28 cellular contexts compared by ENCODE assay signal in genomic region chr1:167512262-167512661, GRCh38. TPM values are rescaled to one million over a fixed set of nuclear protein-coding genes. Genes with fewer than 3 reads are reported as not detected.
A peak's percentile ranks its signal among the peaks of the same experiment; 100 is the strongest.
DNase-seq lines count a peak whose midpoint lies in the region; ATAC-seq, FAIRE-seq and TF ChIP-seq lines count a peak whose summit lies in the region.
"Had no signal": no experiment of that assay in that cellular context is flagged by ENCODE, and none has a peak within 500 bp of the region (broad histone marks: within the 10 kb centered on the region; RNA-seq: fewer than 3 reads in every experiment).

No MANE protein-coding gene starts in this region.

- CTCF ChIA-PET in CD4-positive, alpha-beta memory T cell (lab: Charles Lee; ENCODE audit: partially characterized antibody), result interaction anchor here (1.2 to 2.2 kb wide), 2 partner anchors 12 to 21 kb away, joined by 4 to 5 read pairs; no protein-coding TSS in a partner anchor
- CTCF ChIA-PET in naive thymus-derived CD4-positive, alpha-beta T cell (lab: Charles Lee), result interaction anchor here (0.6 kb wide), 1 partner anchor 110 kb away, joined by 4 read pairs; no protein-coding TSS in a partner anchor

- ATAC-seq in naive thymus-derived CD4-positive, alpha-beta T cell, result no peak
- ATAC-seq: HCT116, lower lobe of right lung, right cardiac atrium had no signal

- H3K9me3 Mint-ChIP-seq in T-helper 1 cell treated with Interleukin-12 subunit alpha and Interleukin-12 subunit beta and Interleukin-4 antibody, amounts not matched to agents 30 μg/mL and 1 μg/mL, for 36 hours, result no peaks in the 10 kb centered on the region
- H3K9me3 Mint-ChIP-seq in CD4-positive, alpha-beta memory T cell, result no peaks in the 10 kb centered on the region
- no peaks in the 10 kb centered on the region for H3K9me3 Mint-ChIP-seq in activated T-helper 1 cell treated with anti-CD3 and anti-CD28 coated beads, Interleukin-12 subunit alpha, Interleukin-12 subunit beta, Interleukin-2, Interleukin-4 antibody, amounts not matched to agents 30 ng/mL and 10 ng/mL and 1 ng/mL, durations not matched to agents 14 hours and 24 hours and 36 hours
- peaks cover 0 to 3% (median 0%) of the 10 kb centered on the region in 11 donors for H3K9me3 Mint-ChIP-seq in naive thymus-derived CD4-positive, alpha-beta T cell
- H3K9me3 Mint-ChIP-seq: activated B cell treated with CpG ODN at 0.5 μM for 24 hours had no signal

- TF ChIP-seq EP300 in sigmoid colon (IDR thresholded peaks at IDR 0.05), result no peak

- DNase-seq in T-helper 1 cell (no peak), GM12892 (ENCODE audit: insufficient read length) (no peak), sigmoid colon (no peak), DMS114 treated with DMSO at 0.1 percent for 48 hours (lab: John Stamatoyannopoulos, UW; ENCODE audit: unreplicated experiment) (no peak)
- DNase-seq in CD4-positive, alpha-beta memory T cell, result no peak
- DNase-seq in activated T-helper 1 cell treated with anti-CD3 and anti-CD28 coated beads, Interleukin-12 subunit alpha, Interleukin-12 subunit beta, Interleukin-2, Interleukin-4 antibody, amounts not matched to agents 30 ng/mL and 10 ng/mL and 1 ng/mL, durations not matched to agents 14 hours and 24 hours and 36 hours (ENCODE audit: low spot score), result no peak
- DNase-seq in naive thymus-derived CD4-positive, alpha-beta T cell, result no peak
- DNase-seq: activated B cell treated with CpG ODN at 0.5 μM for 24 hours, amygdala, caudate nucleus, foreskin fibroblast, Karpas-422, lower lobe of right lung, NCI-H1092 treated with DMSO at 0.1 percent for 48 hours, NCI-H2029, NCI-H345, ovary, right cardiac atrium, SJCRH30, uterus had no signal

- no peak for FAIRE-seq in GM12892 (lab: Jason Lieb, UNC)
- FAIRE-seq: GM18507, HTR-8/SVneo, islet of Langerhans had no signal

- no peak for TF ChIP-seq POLR2A in GM12892 (IDR thresholded peaks at IDR 0.05; ENCODE audit: low read depth, low read length)
- no peak for TF ChIP-seq POLR2A in sigmoid colon (IDR thresholded peaks at IDR 0.05)

- H3K27ac ChIP-seq in CD4-positive, alpha-beta memory T cell (ENCODE audit: low read depth, low read length), result peak overlapping the region; percentile 37
- H3K27ac ChIP-seq in naive thymus-derived CD4-positive, alpha-beta T cell (ENCODE audit: low read depth, low read length), result peak overlapping the region; percentile 96
- no peak overlapping the region for H3K27ac ChIP-seq in sigmoid colon
- H3K27ac ChIP-seq: 22Rv1, lower lobe of right lung, ovary, SJCRH30, suprapubic skin, uterus had no signal

- no peaks in the 10 kb centered on the region for H3K27me3 ChIP-seq in CD4-positive, alpha-beta memory T cell (ENCODE audit: insufficient read depth, low read length)
- no peaks in the 10 kb centered on the region for H3K27me3 ChIP-seq in naive thymus-derived CD4-positive, alpha-beta T cell (ENCODE audit: control insufficient read depth in 2 of 2, insufficient read depth in 2 of 2, low read length in 2 of 2)
- H3K27me3 ChIP-seq in sigmoid colon, result no peaks in the 10 kb centered on the region
- H3K27me3 ChIP-seq: ovary, SJCRH30, uterus had no signal

- H3K36me3 Mint-ChIP-seq in T-helper 1 cell treated with Interleukin-12 subunit alpha and Interleukin-12 subunit beta and Interleukin-4 antibody, amounts not matched to agents 30 μg/mL and 1 μg/mL, for 36 hours (ENCODE audit: low read depth), result peaks cover 75% of the 10 kb centered on the region
- peaks cover 64 to 85% of the 10 kb centered on the region in 2 donors for H3K36me3 Mint-ChIP-seq in CD4-positive, alpha-beta memory T cell
- peaks cover 80% of the 10 kb centered on the region for H3K36me3 Mint-ChIP-seq in activated T-helper 1 cell treated with anti-CD3 and anti-CD28 coated beads, Interleukin-12 subunit alpha, Interleukin-12 subunit beta, Interleukin-2, Interleukin-4 antibody, amounts not matched to agents 30 ng/mL and 10 ng/mL and 1 ng/mL, durations not matched to agents 14 hours and 24 hours and 36 hours (ENCODE audit: low read depth)
- H3K36me3 Mint-ChIP-seq in naive thymus-derived CD4-positive, alpha-beta T cell, result peaks cover 13 to 69% (median 63%) of the 10 kb centered on the region in 5 donors

- intact Hi-C loops in CD4-positive, alpha-beta memory T cell (cut with micrococcal nuclease), result no loop called here
- intact Hi-C loops in activated T-helper 1 cell treated with anti-CD3 and anti-CD28 coated beads, Interleukin-12 subunit alpha, Interleukin-12 subunit beta, Interleukin-2, Interleukin-4 antibody, amounts not matched to agents 30 ng/mL and 10 ng/mL and 1 ng/mL, durations not matched to agents 14 hours and 24 hours and 36 hours (cut with micrococcal nuclease), result loop anchor here (10.0 kb wide), 1 partner anchor 637 kb away; the partner anchor contains the start of gene TADA1
- intact Hi-C loops in naive thymus-derived CD4-positive, alpha-beta T cell (cut with micrococcal nuclease), result no loop called here
- intact Hi-C loops in sigmoid colon (cut with DNase I), result no loop called here

- 11 to 63% methylated on average over 1 of the region's 1 CpG for WGBS in sigmoid colon, 2 donors

- peak overlapping the region; percentile 11 to 30 for H3K4me3 ChIP-seq in CD4-positive, alpha-beta memory T cell (ENCODE audit: low read length in 2 of 2)
- H3K4me3 ChIP-seq in naive thymus-derived CD4-positive, alpha-beta T cell (ENCODE audit: low read length), result peak overlapping the region; percentile 46
- no peak overlapping the region for H3K4me3 ChIP-seq in sigmoid colon
- H3K4me3 ChIP-seq: lower lobe of right lung, ovary, SJCRH30, suprapubic skin, uterus had no signal

- peaks cover 76% of the 10 kb centered on the region for H3K4me1 Mint-ChIP-seq in T-helper 1 cell treated with Interleukin-12 subunit alpha and Interleukin-12 subunit beta and Interleukin-4 antibody, amounts not matched to agents 30 μg/mL and 1 μg/mL, for 36 hours (ENCODE audit: low read depth)
- H3K4me1 Mint-ChIP-seq in CD4-positive, alpha-beta memory T cell, result peaks cover 49 to 94% (median 74%) of the 10 kb centered on the region in 4 donors
- H3K4me1 Mint-ChIP-seq in activated T-helper 1 cell treated with anti-CD3 and anti-CD28 coated beads, Interleukin-12 subunit alpha, Interleukin-12 subunit beta, Interleukin-2, Interleukin-4 antibody, amounts not matched to agents 30 ng/mL and 10 ng/mL and 1 ng/mL, durations not matched to agents 14 hours and 24 hours and 36 hours (ENCODE audit: low read depth), result peaks cover 89% of the 10 kb centered on the region
- peaks cover 45 to 88% (median 67%) of the 10 kb centered on the region in 7 donors for H3K4me1 Mint-ChIP-seq in naive thymus-derived CD4-positive, alpha-beta T cell
- H3K4me1 Mint-ChIP-seq: activated B cell treated with CpG ODN at 0.5 μM for 24 hours had no signal

- H3K27ac Mint-ChIP-seq in T-helper 1 cell treated with Interleukin-12 subunit alpha and Interleukin-12 subunit beta and Interleukin-4 antibody, amounts not matched to agents 30 μg/mL and 1 μg/mL, for 36 hours, result peak overlapping the region; percentile 58
- peak overlapping the region; percentile 82 to 100 (median 92) for H3K27ac Mint-ChIP-seq in CD4-positive, alpha-beta memory T cell
- H3K27ac Mint-ChIP-seq in activated T-helper 1 cell treated with anti-CD3 and anti-CD28 coated beads, Interleukin-12 subunit alpha, Interleukin-12 subunit beta, Interleukin-2, Interleukin-4 antibody, amounts not matched to agents 30 ng/mL and 10 ng/mL and 1 ng/mL, durations not matched to agents 14 hours and 24 hours and 36 hours, result no peak overlapping the region
- peak overlapping the region; percentile 75 to 100 (median 94) for H3K27ac Mint-ChIP-seq in naive thymus-derived CD4-positive, alpha-beta T cell
- H3K27ac Mint-ChIP-seq: activated B cell treated with CpG ODN at 0.5 μM for 24 hours had no signal

- peaks cover 3% of the 10 kb centered on the region for H3K36me3 ChIP-seq in CD4-positive, alpha-beta memory T cell (ENCODE audit: insufficient read depth, low read length)
- peaks cover 0 to 32% (median 4%) of the 10 kb centered on the region in 3 experiments for H3K36me3 ChIP-seq in naive thymus-derived CD4-positive, alpha-beta T cell (ENCODE audit: control insufficient read depth in 2 of 3, insufficient read depth in 3 of 3, low read length in 3 of 3)
- no peaks in the 10 kb centered on the region for H3K36me3 ChIP-seq in sigmoid colon
- H3K36me3 ChIP-seq: lower lobe of right lung, ovary, SJCRH30, suprapubic skin, uterus had no signal

- TF ChIP-seq CTCF in sigmoid colon (IDR thresholded peaks at IDR 0.05), result no peak

- H3K4me1 ChIP-seq in CD4-positive, alpha-beta memory T cell (ENCODE audit: insufficient read depth, low read length), result peaks cover 90% of the 10 kb centered on the region
- H3K4me1 ChIP-seq in naive thymus-derived CD4-positive, alpha-beta T cell (ENCODE audit: control insufficient read depth in 2 of 2, insufficient read depth in 2 of 2, low read length in 2 of 2), result peaks cover 51 to 53% of the 10 kb centered on the region in 2 donors
- no peaks in the 10 kb centered on the region for H3K4me1 ChIP-seq in sigmoid colon
- H3K4me1 ChIP-seq: lower lobe of right lung, suprapubic skin, uterus had no signal

- peak overlapping the region; percentile 77 for H3K4me3 Mint-ChIP-seq in T-helper 1 cell treated with Interleukin-12 subunit alpha and Interleukin-12 subunit beta and Interleukin-4 antibody, amounts not matched to agents 30 μg/mL and 1 μg/mL, for 36 hours
- peak overlapping the region; percentile 84 to 89 (median 86) for H3K4me3 Mint-ChIP-seq in CD4-positive, alpha-beta memory T cell
- peak overlapping the region; percentile 82 for H3K4me3 Mint-ChIP-seq in activated T-helper 1 cell treated with anti-CD3 and anti-CD28 coated beads, Interleukin-12 subunit alpha, Interleukin-12 subunit beta, Interleukin-2, Interleukin-4 antibody, amounts not matched to agents 30 ng/mL and 10 ng/mL and 1 ng/mL, durations not matched to agents 14 hours and 24 hours and 36 hours
- H3K4me3 Mint-ChIP-seq in naive thymus-derived CD4-positive, alpha-beta T cell, result peak overlapping the region; percentile 79 to 100 (median 90)
- H3K4me3 Mint-ChIP-seq: activated B cell treated with CpG ODN at 0.5 μM for 24 hours had no signal

- no peaks in the 10 kb centered on the region for H3K9me3 ChIP-seq in CD4-positive, alpha-beta memory T cell (ENCODE audit: control insufficient read depth in 1 of 2, low read length in 2 of 2)
- no peaks in the 10 kb centered on the region for H3K9me3 ChIP-seq in naive thymus-derived CD4-positive, alpha-beta T cell (ENCODE audit: control insufficient read depth in 2 of 3, low read length in 3 of 3)
- H3K9me3 ChIP-seq in sigmoid colon, result no peaks in the 10 kb centered on the region
- H3K9me3 ChIP-seq: lower lobe of right lung, ovary, SJCRH30, suprapubic skin, uterus had no signal

- H3K27me3 Mint-ChIP-seq in T-helper 1 cell treated with Interleukin-12 subunit alpha and Interleukin-12 subunit beta and Interleukin-4 antibody, amounts not matched to agents 30 μg/mL and 1 μg/mL, for 36 hours (ENCODE audit: low read depth), result no peaks in the 10 kb centered on the region
- H3K27me3 Mint-ChIP-seq in CD4-positive, alpha-beta memory T cell, result no peaks in the 10 kb centered on the region
- H3K27me3 Mint-ChIP-seq in activated T-helper 1 cell treated with anti-CD3 and anti-CD28 coated beads, Interleukin-12 subunit alpha, Interleukin-12 subunit beta, Interleukin-2, Interleukin-4 antibody, amounts not matched to agents 30 ng/mL and 10 ng/mL and 1 ng/mL, durations not matched to agents 14 hours and 24 hours and 36 hours (ENCODE audit: insufficient read depth), result no peaks in the 10 kb centered on the region
- no peaks in the 10 kb centered on the region for H3K27me3 Mint-ChIP-seq in naive thymus-derived CD4-positive, alpha-beta T cell

- POLR2A ChIA-PET in CD4-positive, alpha-beta memory T cell (lab: Charles Lee; ENCODE audit: partially characterized antibody), result interaction anchor here (0.6 to 1.3 kb wide), 3 partner anchors 12 to 57 kb away, joined by 3 to 9 read pairs (median 5); no protein-coding TSS in a partner anchor
- POLR2A ChIA-PET in naive thymus-derived CD4-positive, alpha-beta T cell (lab: Charles Lee), result interaction anchor here (0.7 to 4.2 kb wide), 12 partner anchors 9 to 266 kb away, joined by 3 to 43 read pairs (median 5); no protein-coding TSS in a partner anchor

RNA-seq across cellular contexts. Expression of gene CD247, which starts 6.1 kb away (rescaled TPM):
- 100 to 1,000 TPM; 340 to 341 TPM for total RNA-seq in CD4-positive, alpha-beta memory T cell
- polyA plus RNA-seq in CD4-positive, alpha-beta memory T cell, result 100 to 1,000 TPM; 260 to 404 TPM
- 237 and 238 TPM in 2 replicates for total RNA-seq in activated T-helper 1 cell treated with anti-CD3 and anti-CD28 coated beads, Interleukin-12 subunit alpha, Interleukin-12 subunit beta, Interleukin-2, Interleukin-4 antibody, amounts not matched to agents 30 ng/mL and 10 ng/mL and 1 ng/mL, durations not matched to agents 14 hours and 24 hours and 36 hours
- total RNA-seq in naive thymus-derived CD4-positive, alpha-beta T cell, result 100 to 1,000 TPM; 246 to 476 (median 336) TPM
- polyA plus RNA-seq in naive thymus-derived CD4-positive, alpha-beta T cell, result 100 to 1,000 TPM; 352 to 437 TPM
- polyA plus RNA-seq in GM12892 (2012; ENCODE audit: missing spikeins), result 1.1 TPM
- 1 to 10 TPM in 1 of 4 donors, under 1 TPM in 1, not detected in 2; 0.36 to 1.8 TPM for total RNA-seq in sigmoid colon
- polyA plus RNA-seq in sigmoid colon, result 10 to 100 TPM in 1 of 3 donors, under 1 TPM in 1, not detected in 1; 0.92 to 20.3 TPM
- total RNA-seq: epithelial cell of proximal tubule had no signal

RNA-seq across cellular contexts. Expression of gene CREG1, which starts 41.3 kb away (rescaled TPM):
- total RNA-seq in CD4-positive, alpha-beta memory T cell, result 10 to 100 TPM; 21.0 to 21.7 TPM
- 10 to 100 TPM; 19.4 to 27.7 TPM for polyA plus RNA-seq in CD4-positive, alpha-beta memory T cell
- total RNA-seq in activated T-helper 1 cell treated with anti-CD3 and anti-CD28 coated beads, Interleukin-12 subunit alpha, Interleukin-12 subunit beta, Interleukin-2, Interleukin-4 antibody, amounts not matched to agents 30 ng/mL and 10 ng/mL and 1 ng/mL, durations not matched to agents 14 hours and 24 hours and 36 hours, result 15.3 and 16.8 TPM in 2 replicates
- total RNA-seq in naive thymus-derived CD4-positive, alpha-beta T cell, result 10 to 100 TPM; 10.6 to 33.4 (median 23.1) TPM
- polyA plus RNA-seq in naive thymus-derived CD4-positive, alpha-beta T cell, result 10 to 100 TPM; 31.9 to 40.6 TPM
- 15.2 TPM for polyA plus RNA-seq in GM12892 (2012; ENCODE audit: missing spikeins)
- 100 to 1,000 TPM; 139 to 180 (median 168) TPM for total RNA-seq in sigmoid colon
- polyA plus RNA-seq in sigmoid colon, result 10 to 100 TPM; 48.0 to 99.4 (median 55.9) TPM

Comparison
In these comparisons a context has a peak if more than half of its experiments do, and no peak if none do; other contexts are left out.
1. H3K27ac ChIP-seq: peak in CD4-positive, alpha-beta memory T cell (single experiment) and naive thymus-derived CD4-positive, alpha-beta T cell (single experiment); none in sigmoid colon (0 of 4).
2. H3K4me3 ChIP-seq: peak in CD4-positive, alpha-beta memory T cell (2 of 2) and naive thymus-derived CD4-positive, alpha-beta T cell (single experiment); none in sigmoid colon (0 of 4).
3. RNA of gene CD247, which starts 6.1 kb away (total RNA-seq): 340 to 341 TPM in CD4-positive, alpha-beta memory T cell, 246 to 476 TPM in naive thymus-derived CD4-positive, alpha-beta T cell and 237 to 238 TPM in activated T-helper 1 cell treated with anti-CD3 and anti-CD28 coated beads, Interleukin-12 subunit alpha, Interleukin-12 subunit beta, Interleukin-2, Interleukin-4 antibody, amounts not matched to agents 30 ng/mL and 10 ng/mL and 1 ng/mL, durations not matched to agents 14 hours and 24 hours and 36 hours; 0.36 to 1.8 TPM in sigmoid colon; every median in the first group is over 10 times any median in the second.
4. Peak in every context shown above with its lines, with median percentiles within 50 percentile points of each other: H3K4me3 Mint-ChIP-seq.